ENCODE assay signal across 8 cellular contexts in the genomic region with DNA sequence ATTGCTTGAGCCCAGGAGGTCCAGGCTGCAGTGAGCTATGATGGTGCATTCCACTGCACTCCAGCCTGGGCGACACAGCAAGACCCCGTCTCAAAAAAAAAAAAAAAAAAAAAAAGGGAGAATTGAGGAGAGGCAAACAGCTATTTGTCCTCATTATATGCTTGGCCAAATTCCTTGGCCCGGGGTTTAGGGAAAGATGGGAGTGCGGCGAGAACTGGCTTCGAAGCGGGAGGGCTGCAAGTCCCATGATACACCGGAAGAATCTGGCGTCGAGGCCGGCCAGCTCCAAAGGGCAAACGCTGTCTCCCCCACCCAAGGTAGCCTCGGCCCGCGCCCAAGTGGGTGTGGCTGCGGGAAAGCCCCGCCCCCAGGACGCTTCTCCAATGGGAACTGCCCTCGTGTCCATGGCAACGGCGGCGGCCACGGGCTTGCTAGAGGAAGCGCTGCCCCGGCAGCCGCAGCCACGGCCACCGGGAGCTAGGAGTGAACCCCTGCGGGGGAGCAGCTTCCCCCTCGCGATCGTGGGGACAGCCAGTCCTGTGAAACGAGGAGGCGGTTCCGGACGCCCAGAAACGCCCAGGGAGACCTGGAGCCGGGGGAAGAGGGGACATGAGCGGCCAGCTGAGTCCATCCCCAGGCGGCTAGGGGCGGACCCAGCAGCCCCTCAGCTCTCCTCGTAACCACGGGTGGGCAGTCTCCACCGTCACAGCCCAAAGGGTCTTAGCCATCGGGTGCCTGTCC. TPM values are rescaled to one million over a fixed set of nuclear protein-coding genes. Genes with fewer than 3 reads are reported as not detected.
DNase-seq lines count a peak whose midpoint lies in the region; ATAC-seq and TF ChIP-seq lines count a peak whose summit lies in the region.

A gene with protein sequence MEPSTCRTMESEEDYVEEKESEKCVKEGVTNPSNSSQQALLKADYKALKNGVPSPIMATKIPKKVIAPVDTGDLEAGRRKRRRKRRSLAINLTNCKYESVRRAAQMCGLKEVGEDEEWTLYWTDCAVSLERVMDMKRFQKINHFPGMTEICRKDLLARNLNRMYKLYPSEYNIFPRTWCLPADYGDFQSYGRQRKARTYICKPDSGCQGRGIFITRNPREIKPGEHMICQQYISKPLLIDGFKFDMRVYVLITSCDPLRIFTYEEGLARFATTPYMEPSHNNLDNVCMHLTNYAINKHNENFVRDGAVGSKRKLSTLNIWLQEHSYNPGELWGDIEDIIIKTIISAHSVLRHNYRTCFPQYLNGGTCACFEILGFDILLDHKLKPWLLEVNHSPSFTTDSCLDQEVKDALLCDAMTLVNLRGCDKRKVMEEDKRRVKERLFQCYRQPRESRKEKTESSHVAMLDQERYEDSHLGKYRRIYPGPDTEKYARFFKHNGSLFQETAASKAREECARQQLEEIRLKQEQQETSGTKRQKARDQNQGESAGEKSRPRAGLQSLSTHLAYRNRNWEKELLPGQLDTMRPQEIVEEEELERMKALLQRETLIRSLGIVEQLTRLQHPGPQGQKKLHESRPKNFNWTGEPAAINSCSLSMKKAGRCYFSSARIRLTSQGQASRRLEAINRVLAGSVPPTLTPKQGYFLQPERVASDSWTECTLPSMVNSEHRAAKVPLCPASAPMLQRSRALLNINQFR (plus strand): TSS at position 434 of the 741 bp plus-strand sequence. CDS start 1,075 bp downstream, outside the sequence.

- peak; percentile 68 for DNase-seq in DMS153 (lab: John Stamatoyannopoulos, UW)
- peak; percentile 93 for DNase-seq in NCI-H2227 (lab: John Stamatoyannopoulos, UW; ENCODE audit: unreplicated experiment)
- DNase-seq in activated CD4-positive, alpha-beta T cell treated with anti-CD3 and anti-CD28 coated beads for 24 hours (ENCODE audit: low read depth in 2 of 2), result peak; percentile 50 to 92
- DNase-seq in cerebellar nuclear complex (lab: John Stamatoyannopoulos, UW), result peak; percentile 75 to 83
- peak; percentile 57 for DNase-seq in kidney epithelial cell (ENCODE audit: low read depth)
- peak; percentile 63 to 85 (median 76) for DNase-seq in stimulated activated CD4-positive, alpha-beta T cell treated with anti-CD3 and anti-CD28 coated beads, Interleukin-12 subunit alpha, Interleukin-12 subunit beta, amount 100 ng/mL, for 48 hours (ENCODE audit: low read depth in 2 of 3, low spot score in 1 of 3)

- TF ChIP-seq CTCF in kidney epithelial cell (IDR thresholded peaks at IDR 0.05; ENCODE audit: insufficient read depth, low read length, poor library complexity, severe bottlenecking), result no peak

- H3K27me3 ChIP-seq in kidney epithelial cell (ENCODE audit: control insufficient read depth, insufficient read depth, low read length), result no peaks in the 10 kb centered on the region

- ATAC-seq in HG02852 (IDR thresholded peaks at IDR 0.05; ENCODE audit: unreplicated experiment), result peak; percentile 62
- no peak for ATAC-seq in HG03521 (IDR thresholded peaks at IDR 0.05; ENCODE audit: unreplicated experiment)

- peak within 1 kb of the TSS; percentile 49 for H3K4me3 ChIP-seq in kidney epithelial cell (ENCODE audit: low read depth, low read length)

- H3K36me3 ChIP-seq in kidney epithelial cell (ENCODE audit: control insufficient read depth, insufficient read depth, low read length), result no peaks in the 10 kb centered on the region

RNA-seq across cellular contexts. Expression of the gene that starts here (rescaled TPM):
- total RNA-seq in kidney epithelial cell, result 0.41 TPM in 1 of 2 replicates, not detected in the other

Comparison
In these comparisons a context has a peak if more than half of its experiments do, and no peak if none do; other contexts are left out.
1. Peak in DNase-seq and H3K4me3 ChIP-seq in kidney epithelial cell; RNA of the gene not detected or under 1 TPM.